In the genomic region with DNA sequence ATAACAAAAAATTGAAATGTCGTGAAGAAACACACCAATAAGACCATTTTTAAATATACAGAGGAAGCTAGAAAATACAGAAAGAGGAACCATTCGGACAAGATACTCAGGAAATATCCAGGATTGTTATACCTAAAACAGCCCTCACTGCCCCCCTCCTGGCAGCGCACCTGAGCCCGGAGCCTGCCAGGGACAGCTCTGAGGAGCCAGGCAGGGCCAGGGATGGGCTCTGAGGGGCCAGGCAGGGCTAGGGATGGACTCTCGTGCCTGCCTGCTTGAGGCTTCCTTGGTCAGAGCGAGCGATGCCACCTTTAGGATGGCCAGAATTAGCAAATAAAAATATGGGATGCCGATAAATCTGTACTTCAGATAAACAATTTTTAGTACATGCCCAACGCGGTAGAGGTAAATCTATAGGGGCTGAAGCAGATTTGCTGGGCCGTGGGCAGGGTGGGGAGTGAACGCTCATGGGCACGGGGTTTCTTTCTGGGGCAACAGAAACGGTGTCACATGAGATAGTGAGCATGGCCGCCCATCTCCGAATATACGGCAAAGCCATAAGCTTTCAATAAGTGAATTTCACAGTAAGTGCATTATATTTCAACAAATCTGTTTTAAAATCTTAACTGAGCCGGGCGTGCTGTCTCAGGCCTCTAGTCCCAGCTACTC, we compare ENCODE assay signal across 1 cellular context.
TF ChIP-seq lines count a peak whose summit lies in the region.

No MANE protein-coding gene starts in this region.

TF ChIP-seq in SK-N-SH treated with all-trans-retinoic acid at 6 μM for 48 hours, 23 proteins besides CTCF, POLR2A, EP300 and RAD21 (continued from another document):
- TF ChIP-seq ZNF565 (CRISPR knock-in tag; conservative IDR thresholded peaks at IDR 0.05; ENCODE audit: low read depth) (no peak), GLIS3 (CRISPR knock-in tag; IDR thresholded peaks at IDR 0.05) (no peak), ESRRG (CRISPR knock-in tag; IDR thresholded peaks at IDR 0.05) (no peak), CSDC2 (CRISPR knock-in tag; IDR thresholded peaks at IDR 0.05) (no peak), ISL1 (CRISPR knock-in tag; IDR thresholded peaks at IDR 0.05) (no peak), ZFP30 (CRISPR knock-in tag; IDR thresholded peaks at IDR 0.05) (no peak), PPARA (CRISPR knock-in tag; IDR thresholded peaks at IDR 0.05; ENCODE audit: borderline replicate concordance) (no peak), RARB (CRISPR knock-in tag; IDR thresholded peaks at IDR 0.05) (no peak), ZC3H10 (CRISPR knock-in tag; IDR thresholded peaks at IDR 0.05) (no peak), BACH2 (CRISPR knock-in tag; IDR thresholded peaks at IDR 0.05; ENCODE audit: borderline replicate concordance) (no peak), CSRNP3 (CRISPR knock-in tag; IDR thresholded peaks at IDR 0.05) (no peak), ARNTL (CRISPR knock-in tag; IDR thresholded peaks at IDR 0.05; ENCODE audit: borderline replicate concordance, low read depth) (no peak)
